2 cellular contexts compared by ENCODE assay signal in genomic region chr1:10451286-10451685, GRCh38.
TF ChIP-seq lines count a peak whose summit lies in the region.

No MANE protein-coding gene starts in this region.

TF ChIP-seq in IMR-90, 13 proteins besides CTCF, POLR2A, EP300 and RAD21:
- TF ChIP-seq CHD1 (IDR thresholded peaks at IDR 0.05; ENCODE audit: low read depth, low read length) = no peak
- no peak for TF ChIP-seq RFX5 (IDR thresholded peaks at IDR 0.05; ENCODE audit: low read depth, low read length)
- no peak for TF ChIP-seq CEBPB (IDR thresholded peaks at IDR 0.05; ENCODE audit: low read depth, low read length)

TF ChIP-seq in HepG2, 621 proteins besides CTCF, POLR2A, EP300 and RAD21:
- TF ChIP-seq, protein P1, sequence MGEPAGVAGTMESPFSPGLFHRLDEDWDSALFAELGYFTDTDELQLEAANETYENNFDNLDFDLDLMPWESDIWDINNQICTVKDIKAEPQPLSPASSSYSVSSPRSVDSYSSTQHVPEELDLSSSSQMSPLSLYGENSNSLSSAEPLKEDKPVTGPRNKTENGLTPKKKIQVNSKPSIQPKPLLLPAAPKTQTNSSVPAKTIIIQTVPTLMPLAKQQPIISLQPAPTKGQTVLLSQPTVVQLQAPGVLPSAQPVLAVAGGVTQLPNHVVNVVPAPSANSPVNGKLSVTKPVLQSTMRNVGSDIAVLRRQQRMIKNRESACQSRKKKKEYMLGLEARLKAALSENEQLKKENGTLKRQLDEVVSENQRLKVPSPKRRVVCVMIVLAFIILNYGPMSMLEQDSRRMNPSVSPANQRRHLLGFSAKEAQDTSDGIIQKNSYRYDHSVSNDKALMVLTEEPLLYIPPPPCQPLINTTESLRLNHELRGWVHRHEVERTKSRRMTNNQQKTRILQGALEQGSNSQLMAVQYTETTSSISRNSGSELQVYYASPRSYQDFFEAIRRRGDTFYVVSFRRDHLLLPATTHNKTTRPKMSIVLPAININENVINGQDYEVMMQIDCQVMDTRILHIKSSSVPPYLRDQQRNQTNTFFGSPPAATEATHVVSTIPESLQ (CRISPR knock-in tag; conservative IDR thresholded peaks at IDR 0.05) = no peak
- TF ChIP-seq ATF1 (CRISPR knock-in tag; IDR thresholded peaks at IDR 0.05) = no peak
- TF ChIP-seq AGO2 (optimal IDR thresholded peaks at IDR 0.05; ENCODE audit: low read depth, low read length) = peak; percentile 26
- no peak for TF ChIP-seq ZNF564 (CRISPR knock-in tag; IDR thresholded peaks at IDR 0.05)
